ENCODE assay signal across 3 cellular contexts in genomic region chr2:16581241-16581640, GRCh38.
"Had no signal": no experiment of that assay in that cellular context is flagged by ENCODE, and none has a peak within 500 bp of the region (broad histone marks: within the 10 kb centered on the region; RNA-seq: fewer than 3 reads in every experiment).

No MANE protein-coding gene starts in this region.

- DNase-seq: GDM1, GF-D8 had no signal

- H3K4me3 ChIP-seq: GM12878 had no signal

- ATAC-seq: GM12878 had no signal
